8 cellular contexts compared by ENCODE assay signal in genomic region chr15:68210821-68211655, GRCh38. TPM values are rescaled to one million over a fixed set of nuclear protein-coding genes. Genes with fewer than 3 reads are reported as not detected.
A peak's percentile ranks its signal among the peaks of the same experiment; 100 is the strongest.
DNase-seq lines count a peak whose midpoint lies in the region; ATAC-seq and TF ChIP-seq lines count a peak whose summit lies in the region.

No MANE protein-coding gene starts in this region.

- H3K27me3 Mint-ChIP-seq in activated naive CD8-positive, alpha-beta T cell treated with anti-CD3 and anti-CD28 coated beads, Interleukin-2, amount 10 ng/mL, durations not matched to agents 7 days and 5 days = no peaks in the 10 kb centered on the region
- H3K27me3 Mint-ChIP-seq in progenitor cell of endocrine pancreas = no peaks in the 10 kb centered on the region

- no peaks in the 10 kb centered on the region for H3K27me3 ChIP-seq in cardiac muscle cell

- no peak overlapping the region for H3K27ac Mint-ChIP-seq in activated naive CD8-positive, alpha-beta T cell treated with anti-CD3 and anti-CD28 coated beads, Interleukin-2, amount 10 ng/mL, durations not matched to agents 7 days and 5 days
- no peak overlapping the region for H3K27ac Mint-ChIP-seq in progenitor cell of endocrine pancreas

- peak; percentile 8 for DNase-seq in SIG-M5 treated with dmso at 0.1 percent for 504 hours (lab: John Stamatoyannopoulos, UW; ENCODE audit: unreplicated experiment)
- DNase-seq in SIG-M5 (lab: John Stamatoyannopoulos, UW) = no peak
- DNase-seq in RWPE1 (ENCODE audit: low spot score) = peak; percentile 48
- peak; percentile 76 for DNase-seq in activated naive CD8-positive, alpha-beta T cell treated with anti-CD3 and anti-CD28 coated beads, Interleukin-2, amount 10 ng/mL, durations not matched to agents 7 days and 5 days
- peak; percentile 68 to 78 for DNase-seq in cardiac muscle cell (ENCODE audit: low read depth in 1 of 2, low spot score in 1 of 2)
- DNase-seq in progenitor cell of endocrine pancreas (ENCODE audit: low spot score, unreplicated experiment) = peak; percentile 63

- peak overlapping the region; percentile 69 for H3K27ac ChIP-seq in RWPE1
- H3K27ac ChIP-seq in cardiac muscle cell = no peak overlapping the region

- TF ChIP-seq CTCF in RWPE1 (conservative IDR thresholded peaks at IDR 0.05; ENCODE audit: low read depth) = peak; percentile 82
- peak; percentile 88 for TF ChIP-seq CTCF in cardiac muscle cell (IDR thresholded peaks at IDR 0.05; ENCODE audit: low read depth, low read length)
- peak; percentile 79 for TF ChIP-seq CTCF in progenitor cell of endocrine pancreas (IDR thresholded peaks at IDR 0.05; ENCODE audit: unreplicated experiment)

- peak; percentile 31 for ATAC-seq in activated naive CD8-positive, alpha-beta T cell treated with anti-CD3 and anti-CD28 coated beads, Interleukin-2, amount 10 ng/mL, durations not matched to agents 7 days and 5 days (ENCODE audit: low read depth)
- ATAC-seq in HG02759 (IDR thresholded peaks at IDR 0.05; ENCODE audit: unreplicated experiment) (no peak), HG03460 (IDR thresholded peaks at IDR 0.05; ENCODE audit: unreplicated experiment) (no peak)

- H3K9me3 ChIP-seq in cardiac muscle cell (ENCODE audit: low read depth) = no peaks in the 10 kb centered on the region

- H3K4me3 ChIP-seq in cardiac muscle cell = no peak overlapping the region

- peaks cover 3% of the 10 kb centered on the region for H3K36me3 Mint-ChIP-seq in activated naive CD8-positive, alpha-beta T cell treated with anti-CD3 and anti-CD28 coated beads, Interleukin-2, amount 10 ng/mL, durations not matched to agents 7 days and 5 days
- H3K36me3 Mint-ChIP-seq in progenitor cell of endocrine pancreas (ENCODE audit: insufficient read depth) = no peaks in the 10 kb centered on the region

- POLR2A ChIA-PET in RWPE1 (lab: Yijun Ruan, JAX; ENCODE audit: low non-redundant PET) = no interaction called here
- POLR2A ChIA-PET in activated naive CD8-positive, alpha-beta T cell treated with anti-CD3 and anti-CD28 coated beads, Interleukin-2, amount 10 ng/mL, durations not matched to agents 7 days and 5 days (lab: Charles Lee) = interaction anchor here (0.5 to 1.3 kb wide), 2 partner anchors 14 to 19 kb away, joined by 3 read pairs; partner anchors contain the start of gene CLN6

- H3K9me3 Mint-ChIP-seq in activated naive CD8-positive, alpha-beta T cell treated with anti-CD3 and anti-CD28 coated beads, Interleukin-2, amount 10 ng/mL, durations not matched to agents 7 days and 5 days = no peaks in the 10 kb centered on the region
- no peaks in the 10 kb centered on the region for H3K9me3 Mint-ChIP-seq in progenitor cell of endocrine pancreas (ENCODE audit: low read depth)

- peaks cover 21% of the 10 kb centered on the region for H3K4me1 Mint-ChIP-seq in activated naive CD8-positive, alpha-beta T cell treated with anti-CD3 and anti-CD28 coated beads, Interleukin-2, amount 10 ng/mL, durations not matched to agents 7 days and 5 days
- peaks cover 4% of the 10 kb centered on the region for H3K4me1 Mint-ChIP-seq in progenitor cell of endocrine pancreas (ENCODE audit: low read depth)

- CTCF ChIA-PET in RWPE1 (lab: Yijun Ruan, JAX) = interaction anchor here (0.5 to 1.5 kb wide), 13 partner anchors 8 to 1405 kb away, joined by 3 to 6 read pairs (median 3); partner anchors contain the start of gene CLN6

- no peaks in the 10 kb centered on the region for H3K4me1 ChIP-seq in cardiac muscle cell (ENCODE audit: low read depth)

- H3K4me3 Mint-ChIP-seq in activated naive CD8-positive, alpha-beta T cell treated with anti-CD3 and anti-CD28 coated beads, Interleukin-2, amount 10 ng/mL, durations not matched to agents 7 days and 5 days = no peak overlapping the region
- no peak overlapping the region for H3K4me3 Mint-ChIP-seq in progenitor cell of endocrine pancreas (ENCODE audit: low read depth)

- no peaks in the 10 kb centered on the region for H3K36me3 ChIP-seq in cardiac muscle cell

RNA-seq across cellular contexts. Expression of gene CALML4, which starts 5.9 kb away (rescaled TPM):
- total RNA-seq in activated naive CD8-positive, alpha-beta T cell treated with anti-CD3 and anti-CD28 coated beads, Interleukin-2, amount 10 ng/mL, durations not matched to agents 7 days and 5 days = 10 to 100 TPM; 10.3 to 12.2 TPM
- total RNA-seq in cardiac muscle cell (1.2 and 4.5 TPM in 2 replicates), progenitor cell of endocrine pancreas (9.7 and 11.9 TPM in 2 replicates)
- polyA plus RNA-seq in cardiac muscle cell = 1.1 and 1.4 TPM in 2 replicates

RNA-seq across cellular contexts. Expression of gene CLN6, which starts 18.5 kb away (rescaled TPM):
- 10 to 100 TPM; 38.4 to 42.1 TPM for total RNA-seq in activated naive CD8-positive, alpha-beta T cell treated with anti-CD3 and anti-CD28 coated beads, Interleukin-2, amount 10 ng/mL, durations not matched to agents 7 days and 5 days
- total RNA-seq in cardiac muscle cell (18.5 and 21.7 TPM in 2 replicates), progenitor cell of endocrine pancreas (46.6 and 48.4 TPM in 2 replicates)
- 5.6 and 6.6 TPM in 2 replicates for polyA plus RNA-seq in cardiac muscle cell
